26 cellular contexts compared by ENCODE assay signal in the genomic region with DNA sequence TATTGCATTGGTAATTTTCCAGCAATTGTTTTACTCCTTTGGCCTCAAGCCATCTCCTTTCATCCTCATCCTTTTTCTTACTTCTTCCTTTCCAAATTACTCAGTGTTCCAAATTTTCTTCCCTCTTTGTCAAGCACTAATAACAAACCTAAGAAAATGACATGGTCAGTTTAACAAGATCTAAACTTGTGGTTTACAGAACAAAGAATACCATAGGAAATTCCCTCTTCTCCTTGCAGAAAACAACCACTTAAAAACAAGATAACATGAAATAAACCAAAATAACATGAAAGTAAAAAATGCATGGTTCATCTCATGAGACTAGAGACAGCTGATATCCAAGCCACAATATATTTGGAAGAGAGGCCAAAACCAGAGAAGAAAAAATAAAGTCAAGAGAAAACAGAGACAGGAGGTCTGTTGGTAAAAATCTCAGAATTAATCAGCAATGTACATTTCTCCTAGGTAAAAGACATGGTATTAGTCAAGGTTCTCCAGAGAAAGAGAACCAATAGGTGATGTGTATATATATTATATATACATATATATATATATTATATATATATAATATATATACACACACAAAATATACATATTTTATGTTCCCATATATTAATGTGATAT. TPM values are rescaled to one million over a fixed set of nuclear protein-coding genes. Genes with fewer than 3 reads are reported as not detected.
DNase-seq lines count a peak whose midpoint lies in the region; ATAC-seq, FAIRE-seq and TF ChIP-seq lines count a peak whose summit lies in the region.
"Had no signal": no experiment of that assay in that cellular context is flagged by ENCODE, and none has a peak within 500 bp of the region (broad histone marks: within the 10 kb centered on the region; RNA-seq: fewer than 3 reads in every experiment).

No MANE protein-coding gene starts in this region.

- SMC1A ChIA-PET in GM12878 (lab: Charles Lee; ENCODE audit: uncharacterized antibody, unreplicated experiment): interaction anchor here (0.6 to 2.2 kb wide), 6 partner anchors 8 to 302 kb away, joined by 3 to 6 read pairs (median 3); no protein-coding TSS in a partner anchor

- H3K27ac Mint-ChIP-seq in stimulated activated naive CD8-positive, alpha-beta T cell treated with anti-CD3 and anti-CD28 coated beads, Interleukin-15, amount 100 ng/mL, for 72 hours: no peak overlapping the region
- H3K27ac Mint-ChIP-seq: activated naive CD4-positive, alpha-beta T cell treated with anti-CD3 and anti-CD28 coated beads for 36 hours; HFFc6; nephron had no signal

- no peaks in the 10 kb centered on the region for H3K9me3 Mint-ChIP-seq in stimulated activated naive CD8-positive, alpha-beta T cell treated with anti-CD3 and anti-CD28 coated beads, Interleukin-15, amount 100 ng/mL, for 72 hours
- H3K9me3 Mint-ChIP-seq: activated naive CD4-positive, alpha-beta T cell treated with anti-CD3 and anti-CD28 coated beads for 36 hours; HFFc6; nephron had no signal

- no peak for FAIRE-seq in GM12878 (lab: Jason Lieb, UNC)
- FAIRE-seq: keratinocyte had no signal

- POLR2A ChIA-PET in GM12878 (lab: Charles Lee): no interaction called here

- TF ChIP-seq EP300 in GM12878 (IDR thresholded peaks at IDR 0.05; ENCODE audit: borderline replicate concordance in 1 of 2, control insufficient read depth in 1 of 2, low read depth in 2 of 2, low read length in 2 of 2): no peak

- in situ Hi-C loops in GM12878 (cut with MboI): no loop called here

- BruUV-seq in GM12878 (replicated peaks; lab: Mats Ljungman, UMichigan): no TSS peak

- H3K4me1 ChIP-seq in GM12878 (ENCODE audit: control insufficient read depth, insufficient read depth, low read length): peaks cover 4% of the 10 kb centered on the region; the same call in 1 of the 2 replicates
- H3K4me1 ChIP-seq: ascending aorta, BLaER1, tibial nerve had no signal

- no peaks in the 10 kb centered on the region for H3K27me3 ChIP-seq in GM12878 (replicated peaks in 1 of 2; ENCODE audit: control insufficient read depth in 2 of 2, insufficient read depth in 2 of 2, low read length in 1 of 2)
- H3K27me3 ChIP-seq: ascending aorta, BLaER1, tibial nerve had no signal

- intact Hi-C loops in GM12878 (cut with micrococcal nuclease; ENCODE audit: unreplicated experiment): no loop called here

- no peak for TF ChIP-seq POLR2A in GM12878 (IDR thresholded peaks at IDR 0.05; ENCODE audit: low read depth, low read length)

- H3K36me3 ChIP-seq in GM12878 (ENCODE audit: control insufficient read depth in 2 of 2, insufficient read depth in 2 of 2, low read length in 1 of 2): no peaks in the 10 kb centered on the region
- H3K36me3 ChIP-seq: ascending aorta, BLaER1, tibial nerve had no signal

- no peak for DNase-seq in stimulated activated naive CD8-positive, alpha-beta T cell treated with anti-CD3 and anti-CD28 coated beads, Interleukin-15, amount 100 ng/mL, for 72 hours
- no peak for DNase-seq in stimulated activated naive CD8-positive, alpha-beta T cell treated with anti-CD3 and anti-CD28 coated beads, Interleukin-15, Interleukin-2, amounts not matched to agents 100 U/mL and 50 U/mL, for 24 hours
- no peak for DNase-seq in GM12878 (ENCODE audit: low read depth, low spot score)
- no peak for DNase-seq in stimulated activated CD4-positive, alpha-beta T cell treated with anti-CD3 and anti-CD28 coated beads, Interleukin-2, amount 100 ng/mL, for 48 hours
- no peak for DNase-seq in SHP77 (lab: John Stamatoyannopoulos, UW)
- no peak for DNase-seq in NOMO-1 (lab: John Stamatoyannopoulos, UW; ENCODE audit: unreplicated experiment in 2 of 2)
- DNase-seq: 8988T; activated CD4-positive, alpha-beta T cell treated with anti-CD3 and anti-CD28 coated beads for 4 hours; activated naive CD4-positive, alpha-beta T cell treated with anti-CD3 and anti-CD28 coated beads for 36 hours; foreskin fibroblast; HFFc6; hippocampal formation; MV-4-11; NCI-H1930; NK-92 treated with Interleukin-12 subunit alpha and Interleukin-12 subunit beta, amount 100 ng/mL, for 24 hours; stimulated activated CD4-positive, alpha-beta T cell treated with anti-CD3 and anti-CD28 coated beads, Interleukin-12 subunit alpha, Interleukin-12 subunit beta, amount 100 ng/mL, for 4 hours had no signal

- H3K4me3 ChIP-seq in GM12878: no peak overlapping the region
- H3K4me3 ChIP-seq: ascending aorta, BLaER1, tibial nerve had no signal

- H3K4me1 Mint-ChIP-seq in stimulated activated naive CD8-positive, alpha-beta T cell treated with anti-CD3 and anti-CD28 coated beads, Interleukin-15, amount 100 ng/mL, for 72 hours: peaks cover 14% of the 10 kb centered on the region

- no peaks in the 10 kb centered on the region; the same call in 2 of the 3 replicates for H3K9me3 ChIP-seq in GM12878 (replicated peaks; ENCODE audit: control insufficient read depth, insufficient read depth, low read length)
- H3K9me3 ChIP-seq: ascending aorta, BLaER1, tibial nerve had no signal

- H4K20me1 ChIP-seq in GM12878 (ENCODE audit: control insufficient read depth, insufficient read depth): no peaks in the 10 kb centered on the region
- H4K20me1 ChIP-seq: BLaER1 had no signal

- no peaks in the 10 kb centered on the region for H3K79me2 ChIP-seq in GM12878 (ENCODE audit: control insufficient read depth, insufficient read depth, low read length)

- H2AFZ ChIP-seq in GM12878 (ENCODE audit: control insufficient read depth, low read depth, low read length): no peak overlapping the region

- RAD21 ChIA-PET in GM12878 (lab: Charles Lee; ENCODE audit: unreplicated experiment): no interaction called here

- ATAC-seq in stimulated activated naive CD8-positive, alpha-beta T cell treated with anti-CD3 and anti-CD28 coated beads, Interleukin-15, amount 100 ng/mL, for 72 hours: peak; percentile 46
- ATAC-seq in stimulated activated naive CD8-positive, alpha-beta T cell treated with anti-CD3 and anti-CD28 coated beads, Interleukin-15, Interleukin-2, amounts not matched to agents 100 U/mL and 50 U/mL, for 24 hours: no peak
- ATAC-seq in HG02884 (IDR thresholded peaks at IDR 0.05; ENCODE audit: unreplicated experiment): peak; percentile 58
- ATAC-seq in GM12878: peak; percentile 68
- no peak for ATAC-seq in HG02970 (IDR thresholded peaks at IDR 0.05; ENCODE audit: low FRiP score, unreplicated experiment)

- TF ChIP-seq CTCF in GM12878 (IDR thresholded peaks at IDR 0.05 in 2 of 3, conservative IDR thresholded peaks at IDR 0.05 in 1 of 3; ENCODE audit: control insufficient read depth in 2 of 3, extremely low read depth in 1 of 3, insufficient read depth in 1 of 3, low read depth in 3 of 3, low read length in 3 of 3): no peak

- no peak overlapping the region for H3K4me3 Mint-ChIP-seq in stimulated activated naive CD8-positive, alpha-beta T cell treated with anti-CD3 and anti-CD28 coated beads, Interleukin-15, amount 100 ng/mL, for 72 hours
- H3K4me3 Mint-ChIP-seq: activated naive CD4-positive, alpha-beta T cell treated with anti-CD3 and anti-CD28 coated beads for 36 hours; HFFc6; nephron had no signal

- no peaks in the 10 kb centered on the region for H3K27me3 Mint-ChIP-seq in stimulated activated naive CD8-positive, alpha-beta T cell treated with anti-CD3 and anti-CD28 coated beads, Interleukin-15, amount 100 ng/mL, for 72 hours

- CTCF ChIA-PET in GM12878 (lab: Yijun Ruan, JAX): interaction anchor here (0.6 to 0.7 kb wide), 2 partner anchors 12 to 13 kb away, joined by 3 read pairs; no protein-coding TSS in a partner anchor

- no peak for TF ChIP-seq RAD21 in GM12878 (IDR thresholded peaks at IDR 0.05; ENCODE audit: insufficient read depth, low read depth, low read length)

- no peak overlapping the region for H3K9ac ChIP-seq in GM12878 (ENCODE audit: control insufficient read depth, insufficient read depth, low read length)
- H3K9ac ChIP-seq: BLaER1 had no signal

- no peak overlapping the region for H3K4me2 ChIP-seq in GM12878 (ENCODE audit: control insufficient read depth, insufficient read depth)
- H3K4me2 ChIP-seq: BLaER1 had no signal

- no peak overlapping the region for H3K27ac ChIP-seq in GM12878 (ENCODE audit: control insufficient read depth, insufficient read depth)
- H3K27ac ChIP-seq: ascending aorta, BLaER1, RWPE1, tibial nerve had no signal

TF ChIP-seq in GM12878, 131 proteins besides CTCF, POLR2A, EP300 and RAD21 (continues in another document):
- no peak for TF ChIP-seq POLR2AphosphoS2 (IDR thresholded peaks at IDR 0.05; ENCODE audit: low read depth, low read length)

RNA-seq across cellular contexts. Expression of a gene that starts 51.0 kb away (rescaled TPM):
- 338 and 339 TPM in 2 replicates for total RNA-seq in GM12878 (2013; cell fraction: nucleolus; rRNA removed)
- total RNA-seq in GM12878 (2014; rRNA removed) (48.9 and 50.8 TPM in 2 replicates), GM12878 (2014; rRNA removed; fragmentation: Illumina TruSeq; extraction: Trizol) (70.0 and 75.2 TPM in 2 replicates), GM12878 (2021) (46.9 and 52.1 TPM in 2 replicates)
- 12.9 TPM for polyA plus RNA-seq in GM12878 (2011; ENCODE audit: low read depth)
- polyA plus RNA-seq in GM12878 (2011; rRNA removed) (45.6 and 91.9 TPM in 2 replicates), GM12878 (2014; fragmentation: Illumina TruSeq; extraction: Trizol) (56.1 and 79.1 TPM in 2 replicates), GM12878 (2014; fragmentation: Nextera tagmentation; extraction: Ambion mirVana) (10 to 100 TPM; 10.7 to 17.2 TPM), GM12878 (2014; rRNA removed) (31.6 and 36.5 TPM in 2 replicates), GM12878 (2016; fragmentation: Nextera tagmentation; extraction: Ambion mirVana) (10 to 100 TPM; 36.6 to 39.0 TPM)
- polyA plus RNA-seq in GM12878 (2011; cell fraction: cytosol; rRNA removed): 10.9 and 11.5 TPM in 2 replicates
- 42.8 and 52.2 TPM in 2 replicates for polyA plus RNA-seq in GM12878 (2011; cell fraction: nucleus; rRNA removed)
- polyA plus RNA-seq in GM12878 (2012): 25.4 and 32.2 TPM in 2 replicates
- polyA minus RNA-seq in GM12878 (2011; rRNA and poly(A)+ RNA removed): 27.5 and 37.7 TPM in 2 replicates
- 16.3 and 19.2 TPM in 2 replicates for polyA minus RNA-seq in GM12878 (2011; cell fraction: cytosol; rRNA and poly(A)+ RNA removed)
- 49.0 and 102 TPM in 2 replicates for polyA minus RNA-seq in GM12878 (2011; cell fraction: nucleus; rRNA and poly(A)+ RNA removed)

RNA-seq across cellular contexts. Expression of a gene that starts 57.1 kb away (rescaled TPM):
- 2.8 and 3.3 TPM in 2 replicates for total RNA-seq in GM12878 (2013; cell fraction: nucleolus; rRNA removed)
- 0.56 and 0.71 TPM in 2 replicates for total RNA-seq in GM12878 (2014; rRNA removed)
- total RNA-seq in GM12878 (2014; rRNA removed; fragmentation: Illumina TruSeq; extraction: Trizol): 0.92 and 0.98 TPM in 2 replicates
- 0.43 and 0.54 TPM in 2 replicates for total RNA-seq in GM12878 (2021)
- polyA plus RNA-seq in GM12878 (2011; ENCODE audit: low read depth): 0.14 TPM
- polyA plus RNA-seq in GM12878 (2011; rRNA removed): 2.0 and 3.1 TPM in 2 replicates
- polyA plus RNA-seq in GM12878 (2011; cell fraction: cytosol; rRNA removed): 1.0 and 1.2 TPM in 2 replicates
- 1.0 and 1.3 TPM in 2 replicates for polyA plus RNA-seq in GM12878 (2011; cell fraction: nucleus; rRNA removed)
- polyA plus RNA-seq in GM12878 (2012): 0.15 and 0.25 TPM in 2 replicates
- polyA plus RNA-seq in GM12878 (2014; fragmentation: Illumina TruSeq; extraction: Trizol): 0.48 and 0.74 TPM in 2 replicates
- polyA plus RNA-seq in GM12878 (2014; fragmentation: Nextera tagmentation; extraction: Ambion mirVana): under 1 TPM; 0.23 to 0.33 TPM
- polyA plus RNA-seq in GM12878 (2014; rRNA removed): 0.25 and 0.32 TPM in 2 replicates
- polyA plus RNA-seq in GM12878 (2016; fragmentation: Nextera tagmentation; extraction: Ambion mirVana): under 1 TPM; 0.29 to 0.40 TPM
- polyA minus RNA-seq in GM12878 (2011; rRNA and poly(A)+ RNA removed): 2.9 and 3.3 TPM in 2 replicates
- polyA minus RNA-seq in GM12878 (2011; cell fraction: cytosol; rRNA and poly(A)+ RNA removed): 0.94 and 1.2 TPM in 2 replicates
- 1.3 and 1.5 TPM in 2 replicates for polyA minus RNA-seq in GM12878 (2011; cell fraction: nucleus; rRNA and poly(A)+ RNA removed)
- total RNA-seq: activated naive CD4-positive, alpha-beta T cell treated with anti-CD3 and anti-CD28 coated beads for 36 hours; G401; NCI-H460 had no signal

Comparison
In these comparisons a context has a peak if more than half of its experiments do, and no peak if none do; other contexts are left out.
1. ATAC-seq: peak in stimulated activated naive CD8-positive, alpha-beta T cell treated with anti-CD3 and anti-CD28 coated beads, Interleukin-15, amount 100 ng/mL, for 72 hours (single experiment), HG02884 (single experiment) and GM12878 (single experiment); none in stimulated activated naive CD8-positive, alpha-beta T cell treated with anti-CD3 and anti-CD28 coated beads, Interleukin-15, Interleukin-2, amounts not matched to agents 100 U/mL and 50 U/mL, for 24 hours (single experiment) and HG02970 (single experiment).